Comparison of ENCODE assay signal across 8 cellular contexts in genomic region chr6:138773177-138774091, GRCh38. TPM values are rescaled to one million over a fixed set of nuclear protein-coding genes. Genes with fewer than 3 reads are reported as not detected.
DNase-seq lines count a peak whose midpoint lies in the region; ATAC-seq and TF ChIP-seq lines count a peak whose summit lies in the region.

Gene CCDC28A, plus strand, starts transcription at chr6:138773769. Its CDS starts 2,352 bp downstream, at chr6:138776121.

- peaks cover 4 to 42% (median 22%) of the 10 kb centered on the region in 6 donors for H3K4me1 ChIP-seq in spleen

- ATAC-seq in GM19023 (IDR thresholded peaks at IDR 0.05; ENCODE audit: unreplicated experiment) (peak; percentile 97), HG03280 (IDR thresholded peaks at IDR 0.05; ENCODE audit: unreplicated experiment) (peak; percentile 94)

- TF ChIP-seq CTCF in spleen (IDR thresholded peaks at IDR 0.05 in 8 of 11, conservative IDR thresholded peaks at IDR 0.05 in 3 of 11), result peak in 6 of 11 experiments; percentile 10 to 45 (median 29)

- peaks cover 0 to 30% (median 16%) of the 10 kb centered on the region in 6 donors for H3K36me3 ChIP-seq in spleen

- DNase-seq in AG08396 (ENCODE audit: low spot score) (peak; percentile 92), NCI-H345 treated with DMSO at 0.1 percent for 48 hours (lab: John Stamatoyannopoulos, UW; ENCODE audit: unreplicated experiment) (peak; percentile 89), inferior parietal cortex (ENCODE audit: extremely low spot score) (peak; percentile 97), spleen (peak; percentile 97)
- peak; percentile 87 to 94 (median 91) for DNase-seq in activated CD4-positive, CD25-positive, alpha-beta regulatory T cell (lab: John Stamatoyannopoulos, UW)
- DNase-seq in central memory CD4-positive, alpha-beta T cell, result peak; percentile 95

- intact Hi-C loops in spleen (cut with DNase I; ENCODE audit: low total_unique reads), result no loop called here

- H3K27ac ChIP-seq in spleen, result peak within 1 kb of the TSS; percentile 94 to 99 (median 96)

- H3K27me3 ChIP-seq in spleen (replicated peaks in 1 of 7), result no peaks in the 10 kb centered on the region

- H3K9me3 ChIP-seq in spleen, result no peaks in the 10 kb centered on the region

- peak; percentile 52 to 58 (median 54) for TF ChIP-seq POLR2A in spleen (IDR thresholded peaks at IDR 0.05)

- peak within 1 kb of the TSS; percentile 63 to 81 (median 73) for H3K4me3 ChIP-seq in spleen

- WGBS in spleen, 5 donors, result 0% methylated on average over 28 to 47 of the region's 47 CpGs

RNA-seq across cellular contexts. Expression of gene CCDC28A, which starts in this region (rescaled TPM):
- 10 to 100 TPM; 20.0 to 36.9 (median 28.9) TPM for total RNA-seq in spleen
- polyA plus RNA-seq in spleen, result 10 to 100 TPM; 35.3 to 43.9 (median 43.0) TPM

Comparison
In these comparisons a context has a peak if more than half of its experiments do, and no peak if none do; other contexts are left out.
1. Peak in every context shown above with its lines: DNase-seq, ATAC-seq, H3K4me3 ChIP-seq and H3K27ac ChIP-seq.